Comparison of ENCODE assay signal across 16 cellular contexts in genomic region chr11:48050304-48050703, GRCh38.
A peak's percentile ranks its signal among the peaks of the same experiment; 100 is the strongest.
DNase-seq lines count a peak whose midpoint lies in the region; ATAC-seq, FAIRE-seq and TF ChIP-seq lines count a peak whose summit lies in the region.
"Had no signal": no experiment of that assay in that cellular context is flagged by ENCODE, and none has a peak within 500 bp of the region (broad histone marks: within the 10 kb centered on the region; RNA-seq: fewer than 3 reads in every experiment).

No MANE protein-coding gene starts in this region.

- H3K27ac Mint-ChIP-seq in central memory CD8-positive, alpha-beta T cell (ENCODE audit: low read depth) = peak overlapping the region; percentile 2
- peak overlapping the region; percentile 39 for H3K27ac Mint-ChIP-seq in nephron progenitor cell

- 0 out of 22 replicates have a peak, but pooled peaks cover 0 to 6% (median 0%) of the 10 kb centered on the region in 11 experiments for H3K27me3 ChIP-seq in BLaER1 treated with 17β-estradiol and CSF1 and Interleukin-3, amounts not matched to agents 10 nM and 100 nM

- peak; percentile 68 for FAIRE-seq in GM12892 (lab: Jason Lieb, UNC)

- H3K4me2 ChIP-seq in BLaER1 treated with 17β-estradiol and CSF1 and Interleukin-3, amounts not matched to agents 10 nM and 100 nM = peak overlapping the region; percentile 18 to 64 (median 50); a peak in 21 of 22 replicates
- H3K4me2 ChIP-seq: SK-N-SH had no signal

- H3K36me3 Mint-ChIP-seq in central memory CD8-positive, alpha-beta T cell (ENCODE audit: insufficient read depth) = peaks cover 8% of the 10 kb centered on the region
- H3K36me3 Mint-ChIP-seq in nephron progenitor cell (ENCODE audit: low read depth) = no peaks in the 10 kb centered on the region

- no peak for TF ChIP-seq POLR2A in GM12892 (IDR thresholded peaks at IDR 0.05; ENCODE audit: low read depth, low read length)

- H3K4me3 ChIP-seq in BLaER1 treated with 17β-estradiol and CSF1 and Interleukin-3, amounts not matched to agents 10 nM and 100 nM = no peak overlapping the region
- H3K4me3 ChIP-seq: HAP-1 had no signal

- peaks cover 5 to 97% (median 85%) of the 10 kb centered on the region in 11 experiments; a peak in 21 of 22 replicates for H4K20me1 ChIP-seq in BLaER1 treated with 17β-estradiol and CSF1 and Interleukin-3, amounts not matched to agents 10 nM and 100 nM

- H3K9me3 ChIP-seq in BLaER1 treated with 17β-estradiol and CSF1 and Interleukin-3, amounts not matched to agents 10 nM and 100 nM (replicated peaks in 1 of 11) = no peaks in the 10 kb centered on the region
- H3K9me3 ChIP-seq: HAP-1, SK-N-SH had no signal

- no peaks in the 10 kb centered on the region for H3K27me3 Mint-ChIP-seq in central memory CD8-positive, alpha-beta T cell
- no peaks in the 10 kb centered on the region for H3K27me3 Mint-ChIP-seq in nephron progenitor cell (ENCODE audit: low read depth, poor library complexity)

- TF ChIP-seq CTCF in nephron progenitor cell (IDR thresholded peaks at IDR 0.05) = no peak

- peaks cover 0 to 67% (median 0%) of the 10 kb centered on the region in 11 experiments; a peak in 10 of 22 replicates for H3K36me3 ChIP-seq in BLaER1 treated with 17β-estradiol and CSF1 and Interleukin-3, amounts not matched to agents 10 nM and 100 nM
- H3K36me3 ChIP-seq: HAP-1 had no signal

- H3K27ac ChIP-seq in BLaER1 treated with 17β-estradiol and CSF1 and Interleukin-3, amounts not matched to agents 10 nM and 100 nM = no peak overlapping the region; a peak in 1 of 22 replicates

- H3K4me1 ChIP-seq in BLaER1 treated with 17β-estradiol and CSF1 and Interleukin-3, amounts not matched to agents 10 nM and 100 nM = peaks cover 40 to 94% (median 60%) of the 10 kb centered on the region in 10 experiments

- H3K4me1 Mint-ChIP-seq in central memory CD8-positive, alpha-beta T cell = peaks cover 66% of the 10 kb centered on the region
- peaks cover 42% of the 10 kb centered on the region for H3K4me1 Mint-ChIP-seq in nephron progenitor cell

- ATAC-seq in central memory CD8-positive, alpha-beta T cell (replicated peaks; ENCODE audit: extremely low read depth, poor library complexity, severe bottlenecking) = no peak
- no peak for ATAC-seq in HG03354 (IDR thresholded peaks at IDR 0.05; ENCODE audit: poor library complexity, severe bottlenecking, unreplicated experiment)
- ATAC-seq: activated T-cell treated with anti-CD3 and anti-CD28 coated beads, Interleukin-2, amount 50 U/mL, for 4 hours had no signal

- H3K9ac ChIP-seq in BLaER1 treated with 17β-estradiol and CSF1 and Interleukin-3, amounts not matched to agents 10 nM and 100 nM = no peak overlapping the region
- H3K9ac ChIP-seq: parathyroid adenoma, SK-N-SH had no signal

- H3K4me3 Mint-ChIP-seq in central memory CD8-positive, alpha-beta T cell = peak overlapping the region; percentile 6
- no peak overlapping the region for H3K4me3 Mint-ChIP-seq in nephron progenitor cell
- H3K4me3 Mint-ChIP-seq: activated T-cell treated with anti-CD3 and anti-CD28 coated beads, Interleukin-2, amount 50 U/mL, for 4 hours had no signal

- DNase-seq in GM12892 (ENCODE audit: insufficient read length) = no peak
- no peak for DNase-seq in central memory CD8-positive, alpha-beta T cell (ENCODE audit: low spot score in 2 of 2)
- DNase-seq in nephron progenitor cell = no peak
- no peak for DNase-seq in activated gamma-delta T cell (lab: John Stamatoyannopoulos, UW)
- no peak for DNase-seq in HUDEP-2 (lab: John Stamatoyannopoulos, UW; ENCODE audit: unreplicated experiment in 76 of 76)
- no peak for DNase-seq in NCI-H2107 treated with DMSO at 0.1 percent for 48 hours (lab: John Stamatoyannopoulos, UW; ENCODE audit: unreplicated experiment)
- DNase-seq: activated T-cell treated with anti-CD3 and anti-CD28 coated beads, Interleukin-2, amount 50 U/mL, for 4 hours; C1 segment of cervical spinal cord; cortex of kidney; mesenchymal stem cell; NK-92 treated with Interleukin-12 subunit alpha and Interleukin-12 subunit beta, amount 100 ng/mL, for 24 hours; SK-N-SH had no signal

- H3K9me3 Mint-ChIP-seq in central memory CD8-positive, alpha-beta T cell = no peaks in the 10 kb centered on the region
- no peaks in the 10 kb centered on the region for H3K9me3 Mint-ChIP-seq in nephron progenitor cell
- H3K9me3 Mint-ChIP-seq: activated T-cell treated with anti-CD3 and anti-CD28 coated beads, Interleukin-2, amount 50 U/mL, for 4 hours had no signal
